ENCODE assay signal across 8 cellular contexts in genomic region chrX:19334945-19335626, GRCh38. TPM values are rescaled to one million over a fixed set of nuclear protein-coding genes. Genes with fewer than 3 reads are reported as not detected.
DNase-seq lines count a peak whose midpoint lies in the region; FAIRE-seq and TF ChIP-seq lines count a peak whose summit lies in the region.

No MANE protein-coding gene starts in this region.

- peak; percentile 78 for DNase-seq in DMS53 treated with DMSO at 0.1 percent for 48 hours (lab: John Stamatoyannopoulos, UW; ENCODE audit: unreplicated experiment)
- DNase-seq in HFFc6, result peak; percentile 14
- peak; percentile 50 for DNase-seq in SKM-1 (lab: John Stamatoyannopoulos, UW; ENCODE audit: unreplicated experiment)
- DNase-seq in immature natural killer cell, result peak; percentile 19 to 27 (median 25)
- DNase-seq in NCI-H1436 treated with DMSO at 0.1 percent for 48 hours (lab: John Stamatoyannopoulos, UW), result no peak
- no peak for DNase-seq in stomach
- DNase-seq in H54 (ENCODE audit: insufficient read length, low spot score), result no peak
- no peak for DNase-seq in activated effector memory CD4-positive, alpha-beta T cell treated with anti-CD3 and anti-CD28 coated beads, Interleukin-2, amount 50 U/mL, for 16 hours

- WGBS in stomach, 5 donors, result 66 to 71% (median 68%) methylated on average over 16 of the region's 16 CpGs

- TF ChIP-seq POLR2A in stomach (IDR thresholded peaks at IDR 0.05), result no peak
- TF ChIP-seq POLR2A in H54 (IDR thresholded peaks at IDR 0.05; ENCODE audit: low read depth, low read length), result no peak

- no peak overlapping the region for H3K4me3 ChIP-seq in stomach

- H3K9me3 ChIP-seq in stomach, result peaks cover 0 to 10% (median 5%) of the 10 kb centered on the region in 4 donors

- H3K36me3 ChIP-seq in stomach, result no peaks in the 10 kb centered on the region

- intact Hi-C loops in stomach (cut with DNase I; ENCODE audit: low total_unique reads), result no loop called here

- H3K27ac Mint-ChIP-seq in HFFc6 (no peak overlapping the region), immature natural killer cell (peak overlapping the region in 1 of 6 donors; percentile 75)

- no peaks in the 10 kb centered on the region for H3K9me3 Mint-ChIP-seq in HFFc6
- peaks cover 0 to 6% (median under 1%) of the 10 kb centered on the region in 6 donors for H3K9me3 Mint-ChIP-seq in immature natural killer cell

- H3K36me3 Mint-ChIP-seq in HFFc6 (ENCODE audit: low read depth) (no peaks in the 10 kb centered on the region), immature natural killer cell (peaks cover 0 to 4% (median 3%) of the 10 kb centered on the region in 3 donors)

- no peaks in the 10 kb centered on the region for H3K4me1 Mint-ChIP-seq in HFFc6 (ENCODE audit: low read depth)
- peaks cover 0 to 6% of the 10 kb centered on the region in 2 donors for H3K4me1 Mint-ChIP-seq in immature natural killer cell

- no peak for FAIRE-seq in H54 (lab: Jason Lieb, UNC)

- H3K27ac ChIP-seq in stomach, result no peak overlapping the region

- H3K27me3 ChIP-seq in stomach, result no peaks in the 10 kb centered on the region

- TF ChIP-seq CTCF in HFFc6 (IDR thresholded peaks at IDR 0.05), result peak; percentile 68
- TF ChIP-seq CTCF in stomach (IDR thresholded peaks at IDR 0.05), result no peak

- no peak for TF ChIP-seq EP300 in stomach (IDR thresholded peaks at IDR 0.05)

- H3K4me3 Mint-ChIP-seq in HFFc6 (no peak overlapping the region), immature natural killer cell (no peak overlapping the region)

- H3K4me1 ChIP-seq in stomach, result no peaks in the 10 kb centered on the region

- H3K27me3 Mint-ChIP-seq in HFFc6 (ENCODE audit: insufficient read depth) (peaks cover 6% of the 10 kb centered on the region), immature natural killer cell (ENCODE audit: low read depth in 3 of 3) (peaks cover 6 to 7% (median 7%) of the 10 kb centered on the region in 3 donors)

RNA-seq across cellular contexts. Expression of gene PDHA1, which starts 8.6 kb away (rescaled TPM):
- 100 to 1,000 TPM; 153 to 182 (median 162) TPM for total RNA-seq in HFFc6 (2021; fragmentation: NEBNext Ultra II Directional; extraction: Animal tissue kit (Norgen Biotek cat#: 25700))
- 100 to 1,000 TPM in 2 of 3 donors, 10 to 100 TPM in 1; 66.6 to 117 (median 102) TPM for polyA plus RNA-seq in immature natural killer cell
- total RNA-seq in stomach, result 100 to 1,000 TPM; 109 to 367 (median 223) TPM
- polyA plus RNA-seq in stomach, result 100 to 1,000 TPM in 2 of 3 donors, 10 to 100 TPM in 1; 77.6 to 195 (median 133) TPM

Comparison
In these comparisons a context has a peak if more than half of its experiments do, and no peak if none do; other contexts are left out.
1. DNase-seq: peak in DMS53 treated with DMSO at 0.1 percent for 48 hours (single experiment), HFFc6 (single experiment), SKM-1 (single experiment) and immature natural killer cell (3 of 3); none in NCI-H1436 treated with DMSO at 0.1 percent for 48 hours (single experiment), stomach (single experiment), H54 (single experiment) and activated effector memory CD4-positive, alpha-beta T cell treated with anti-CD3 and anti-CD28 coated beads, Interleukin-2, amount 50 U/mL, for 16 hours (single experiment).